8 cellular contexts compared by ENCODE assay signal in genomic region chr3:181711325-181712135, GRCh38. TPM values are rescaled to one million over a fixed set of nuclear protein-coding genes. Genes with fewer than 3 reads are reported as not detected.
DNase-seq lines count a peak whose midpoint lies in the region; ATAC-seq and TF ChIP-seq lines count a peak whose summit lies in the region.

Gene SOX2, plus strand, starts transcription at chr3:181711925. Its CDS starts 436 bp downstream, at chr3:181712361.

- CTCF ChIA-PET in WTC11 (lab: Charles Lee), result interaction anchor here (1.0 to 1.8 kb wide), 2 partner anchors 11 to 183 kb away, joined by 4 to 11 read pairs; no protein-coding TSS in a partner anchor

- peaks cover 36% of the 10 kb centered on the region for H3K36me3 ChIP-seq in neuron (ENCODE audit: insufficient read depth, low read length)

- DNase-seq in ACHN (peak; percentile 90), NCI-H2029 treated with DMSO at 0.1 percent for 48 hours (lab: John Stamatoyannopoulos, UW) (peak; percentile 97), WTC11 (ENCODE audit: low spot score) (peak; percentile 88), foreskin keratinocyte (peak; percentile 36 to 64), NCI-H1930 (lab: John Stamatoyannopoulos, UW) (no peak)

- H3K27ac Mint-ChIP-seq in WTC11, result peak within 1 kb of the TSS; percentile 98

- POLR2A ChIA-PET in WTC11 (lab: Charles Lee), result interaction anchor here (1.0 to 1.7 kb wide), 3 partner anchors 8 to 45 kb away, joined by 3 to 6 read pairs (median 6); no protein-coding TSS in a partner anchor

- no peak within 1 kb of the TSS for H2AFZ ChIP-seq in neuron (ENCODE audit: low read depth, low read length)

- H3K4me3 Mint-ChIP-seq in WTC11, result no peak within 1 kb of the TSS; the same call in 1 of the 2 replicates

- no peaks in the 10 kb centered on the region for H3K9me3 Mint-ChIP-seq in WTC11

- ATAC-seq in GM18861 (IDR thresholded peaks at IDR 0.05; ENCODE audit: unreplicated experiment) (peak; percentile 42), WTC11 (peak; percentile 54), foreskin keratinocyte (peak; percentile 73), HG03521 (IDR thresholded peaks at IDR 0.05; ENCODE audit: unreplicated experiment) (no peak)

- no peak within 1 kb of the TSS for H3K27ac ChIP-seq in foreskin keratinocyte

- H3K27me3 ChIP-seq in foreskin keratinocyte (peaks cover 61% of the 10 kb centered on the region), neuron (ENCODE audit: insufficient read depth, low read length) (no peaks in the 10 kb centered on the region)

- TF ChIP-seq CTCF in WTC11 (IDR thresholded peaks at IDR 0.05) (no peak), foreskin keratinocyte (conservative IDR thresholded peaks at IDR 0.05) (no peak)

- peaks cover 37% of the 10 kb centered on the region for H3K36me3 Mint-ChIP-seq in WTC11

- H3K4me1 ChIP-seq in foreskin keratinocyte, result peaks cover 12% of the 10 kb centered on the region
- H3K4me1 ChIP-seq in neuron (ENCODE audit: insufficient read depth, low read length), result peaks cover 46% of the 10 kb centered on the region

- no peaks in the 10 kb centered on the region for H3K9me3 ChIP-seq in neuron (ENCODE audit: low read length)

- peaks cover 4% of the 10 kb centered on the region; the same call in 1 of the 2 replicates for H3K27me3 Mint-ChIP-seq in WTC11 (ENCODE audit: low read depth)

- peaks cover 35% of the 10 kb centered on the region for H3K4me1 Mint-ChIP-seq in WTC11

- H3K4me3 ChIP-seq in neuron (ENCODE audit: low read length), result peak within 1 kb of the TSS; percentile 81

- in situ Hi-C loops in ACHN (cut with HindIII; ENCODE audit: low pct_ligation_motif_present, low pct_unique_long_range_greater_than_20kb, low sequenced_read_pairs), result no loop called here

TF ChIP-seq in WTC11, 78 proteins besides CTCF, POLR2A, EP300 and RAD21 (continues in another document):
- no peak for TF ChIP-seq ZSCAN18 (CRISPR knock-in tag; IDR thresholded peaks at IDR 0.05)
- peak; percentile 54; the same call in 1 of the 2 replicates for TF ChIP-seq USF1 (CRISPR knock-in tag; IDR thresholded peaks at IDR 0.05)
- TF ChIP-seq ARID4B (CRISPR knock-in tag; IDR thresholded peaks at IDR 0.05; ENCODE audit: borderline replicate concordance), result peak; percentile 31; the same call in 1 of the 2 replicates
- no peak for TF ChIP-seq ZNF416 (CRISPR knock-in tag; IDR thresholded peaks at IDR 0.05)
- TF ChIP-seq ZNF671 (CRISPR knock-in tag; IDR thresholded peaks at IDR 0.05), result no peak
- no peak for TF ChIP-seq PREB (CRISPR knock-in tag; IDR thresholded peaks at IDR 0.05; ENCODE audit: borderline replicate concordance)
- TF ChIP-seq NR2C2 (CRISPR knock-in tag; IDR thresholded peaks at IDR 0.05), result no peak
- 0 out of 2 replicates have a peak, but pooled peaks have one; percentile 55 for TF ChIP-seq FOXK1 (CRISPR knock-in tag; IDR thresholded peaks at IDR 0.05)
- TF ChIP-seq TEAD4 (CRISPR knock-in tag; IDR thresholded peaks at IDR 0.05), result no peak
- no peak for TF ChIP-seq ZNF281 (CRISPR knock-in tag; IDR thresholded peaks at IDR 0.05)
- peak; percentile 69 for TF ChIP-seq SP1 (CRISPR knock-in tag; conservative IDR thresholded peaks at IDR 0.05)
- no peak for TF ChIP-seq FOXP4 (CRISPR knock-in tag; IDR thresholded peaks at IDR 0.05)
- TF ChIP-seq NFYB (CRISPR knock-in tag; conservative IDR thresholded peaks at IDR 0.05; ENCODE audit: low read depth), result peak; percentile 61

RNA-seq across cellular contexts. Expression of gene SOX2, which starts in this region (rescaled TPM):
- total RNA-seq in WTC11 (2021), result 189 to 245 TPM (median 239 TPM) in 3 replicates
- total RNA-seq in foreskin keratinocyte, result 0.07 and 0.32 TPM in 2 replicates
- polyA plus RNA-seq in foreskin keratinocyte, result 0.03 and 0.09 TPM in 2 replicates

Comparison
In these comparisons a context has a peak if more than half of its experiments do, and no peak if none do; other contexts are left out.
1. RNA of gene SOX2 (total RNA-seq): 189 to 245 TPM in WTC11; 0.07 to 0.32 TPM in foreskin keratinocyte; every median in the first group is over 100 times any median in the second.
2. Peak in DNase-seq and ATAC-seq in foreskin keratinocyte; RNA of the gene not detected or under 1 TPM.
3. DNase-seq: peak in ACHN (single experiment), NCI-H2029 treated with DMSO at 0.1 percent for 48 hours (single experiment) and WTC11 (single experiment); none in NCI-H1930 (0 of 2).